ENCODE assay signal across 18 cellular contexts in the genomic region with DNA sequence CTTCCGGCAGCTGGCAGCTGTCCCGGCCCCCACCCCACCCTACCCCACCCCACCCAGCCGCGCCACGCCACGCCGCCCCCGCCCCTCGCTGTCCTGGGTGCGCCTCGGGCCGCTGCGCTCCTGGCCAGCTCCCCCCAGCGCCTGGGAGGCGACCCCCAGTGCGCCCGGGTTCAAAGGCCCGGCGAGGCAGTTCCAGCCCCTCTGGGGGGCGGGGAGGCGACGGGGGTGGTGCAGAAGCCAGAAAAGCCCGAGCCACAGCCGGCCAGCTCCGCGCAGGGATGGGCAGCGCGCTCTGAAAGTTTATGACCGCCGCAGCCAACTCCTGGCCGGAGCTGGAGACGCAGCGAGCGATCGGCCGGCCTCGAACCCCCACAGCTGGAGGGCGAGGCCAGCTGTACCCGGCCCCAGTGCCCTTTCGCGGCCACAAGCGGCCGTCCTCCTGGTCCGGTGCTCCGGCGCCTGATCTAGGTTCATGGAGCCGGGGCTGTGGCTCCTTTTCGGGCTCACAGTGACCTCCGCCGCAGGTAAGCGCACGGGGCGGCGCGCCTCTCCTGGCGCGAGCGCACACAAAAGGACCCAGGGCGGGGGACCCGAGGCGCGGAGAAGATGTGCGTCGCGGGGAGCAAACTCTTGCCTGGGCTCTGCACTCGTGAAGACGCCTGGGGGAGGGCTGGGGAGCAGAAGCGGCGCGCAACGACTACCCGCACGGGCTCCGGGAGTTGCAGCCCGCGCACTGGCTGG. TPM values are rescaled to one million over a fixed set of nuclear protein-coding genes. Genes with fewer than 3 reads are reported as not detected.
DNase-seq lines count a peak whose midpoint lies in the region; ATAC-seq and TF ChIP-seq lines count a peak whose summit lies in the region.
"Had no signal": no experiment of that assay in that cellular context is flagged by ENCODE, and none has a peak within 500 bp of the region (broad histone marks: within the 10 kb centered on the region; RNA-seq: fewer than 3 reads in every experiment).

A gene with protein sequence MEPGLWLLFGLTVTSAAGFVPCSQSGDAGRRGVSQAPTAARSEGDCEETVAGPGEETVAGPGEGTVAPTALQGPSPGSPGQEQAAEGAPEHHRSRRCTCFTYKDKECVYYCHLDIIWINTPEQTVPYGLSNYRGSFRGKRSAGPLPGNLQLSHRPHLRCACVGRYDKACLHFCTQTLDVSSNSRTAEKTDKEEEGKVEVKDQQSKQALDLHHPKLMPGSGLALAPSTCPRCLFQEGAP (plus strand): TSS at position 271 of the 741 bp plus-strand sequence. CDS start 202 bp downstream, at position 473.

- TF ChIP-seq CTCF in Peyer's patch (IDR thresholded peaks at IDR 0.05) (peak in 1 of 6 experiments; percentile 2), endothelial cell (IDR thresholded peaks at IDR 0.05; ENCODE audit: unreplicated experiment) (no peak), mucosa of descending colon (IDR thresholded peaks at IDR 0.05) (no peak), type B pancreatic cell (conservative IDR thresholded peaks at IDR 0.05) (no peak)

- no peaks in the 10 kb centered on the region for H3K27me3 ChIP-seq in Peyer's patch

- TF ChIP-seq POLR2A in Peyer's patch (IDR thresholded peaks at IDR 0.05): peak in 1 of 2 donors; percentile 22

- H3K9me3 ChIP-seq in Peyer's patch (no peaks in the 10 kb centered on the region), mucosa of descending colon (no peaks in the 10 kb centered on the region)
- H3K9me3 ChIP-seq: adrenal gland had no signal

- peaks cover 10% of the 10 kb centered on the region for H3K27me3 Mint-ChIP-seq in endothelial cell (ENCODE audit: unreplicated experiment)
- peaks cover 80% of the 10 kb centered on the region for H3K27me3 Mint-ChIP-seq in type B pancreatic cell

- H3K9me3 Mint-ChIP-seq in endothelial cell (ENCODE audit: unreplicated experiment) (no peaks in the 10 kb centered on the region), type B pancreatic cell (no peaks in the 10 kb centered on the region)
- H3K9me3 Mint-ChIP-seq: activated T-cell treated with anti-CD3 and anti-CD28 coated beads, Interleukin-2, amount 50 U/mL, for 72 hours had no signal

- H3K4me1 ChIP-seq in Peyer's patch (no peaks in the 10 kb centered on the region), mucosa of descending colon (ENCODE audit: low read depth) (peaks cover 7% of the 10 kb centered on the region)
- H3K4me1 ChIP-seq: adrenal gland had no signal

- ATAC-seq in mucosa of descending colon (peak; percentile 78), GM21619 (IDR thresholded peaks at IDR 0.05; ENCODE audit: unreplicated experiment) (no peak), HG03460 (IDR thresholded peaks at IDR 0.05; ENCODE audit: unreplicated experiment) (no peak)
- ATAC-seq: activated T-cell treated with anti-CD3 and anti-CD28 coated beads, Interleukin-2, amount 50 U/mL, for 72 hours had no signal

- H3K4me3 Mint-ChIP-seq in endothelial cell (ENCODE audit: unreplicated experiment): no peak within 1 kb of the TSS
- peak within 1 kb of the TSS; percentile 85 for H3K4me3 Mint-ChIP-seq in type B pancreatic cell
- H3K4me3 Mint-ChIP-seq: activated T-cell treated with anti-CD3 and anti-CD28 coated beads, Interleukin-2, amount 50 U/mL, for 72 hours had no signal

- no peaks in the 10 kb centered on the region for H3K4me1 Mint-ChIP-seq in endothelial cell (ENCODE audit: unreplicated experiment)
- peaks cover 35% of the 10 kb centered on the region for H3K4me1 Mint-ChIP-seq in type B pancreatic cell (ENCODE audit: unreplicated experiment)

- intact Hi-C loops in mucosa of descending colon (cut with DNase I, micrococcal nuclease): no loop called here

- H3K36me3 ChIP-seq in Peyer's patch: no peaks in the 10 kb centered on the region
- H3K36me3 ChIP-seq in mucosa of descending colon (ENCODE audit: low read depth): no peaks in the 10 kb centered on the region
- H3K36me3 ChIP-seq: adrenal gland had no signal

- H3K27ac Mint-ChIP-seq in endothelial cell (ENCODE audit: unreplicated experiment) (no peak within 1 kb of the TSS), type B pancreatic cell (no peak within 1 kb of the TSS)
- H3K27ac Mint-ChIP-seq: activated T-cell treated with anti-CD3 and anti-CD28 coated beads, Interleukin-2, amount 50 U/mL, for 72 hours; CD4-positive, CD25-positive, alpha-beta regulatory T cell had no signal

- H3K4me3 ChIP-seq in Peyer's patch (peak within 1 kb of the TSS in 3 of 4 donors; percentile 28 to 71 (median 70)), mucosa of descending colon (peak within 1 kb of the TSS; percentile 29)
- H3K4me3 ChIP-seq: adrenal gland had no signal

- H3K36me3 Mint-ChIP-seq in endothelial cell (ENCODE audit: low read depth, unreplicated experiment) (no peaks in the 10 kb centered on the region), type B pancreatic cell (peaks cover 19% of the 10 kb centered on the region)
- H3K36me3 Mint-ChIP-seq: CD4-positive, CD25-positive, alpha-beta regulatory T cell had no signal

- H3K27ac ChIP-seq in Peyer's patch: peak within 1 kb of the TSS in 3 of 4 donors; percentile 79 to 98 (median 94)
- H3K27ac ChIP-seq: adrenal gland had no signal

- peak in 2 of 3 donors; percentile 58 to 77 for DNase-seq in Peyer's patch
- DNase-seq in endothelial cell (ENCODE audit: low spot score): peak; percentile 12
- peak; percentile 64 to 75 (median 71) for DNase-seq in mucosa of descending colon
- DNase-seq in type B pancreatic cell (ENCODE audit: extremely low spot score, unreplicated experiment): no peak
- DNase-seq in occipital lobe (lab: John Stamatoyannopoulos, UW): no peak
- DNase-seq: activated T-cell treated with anti-CD3 and anti-CD28 coated beads, Interleukin-2, amount 50 U/mL, for 72 hours; adrenal gland; CD4-positive, CD25-positive, alpha-beta regulatory T cell; midbrain; NCI-H2171; posterior cingulate gyrus; SHP77; stimulated activated CD4-positive, alpha-beta T cell treated with anti-CD3 and anti-CD28 coated beads, Interleukin-15, amount 100 ng/mL, for 24 hours; T-helper 9 cell had no signal

RNA-seq across cellular contexts. Expression of the gene that starts here (rescaled TPM):
- 100 to 1,000 TPM in 1 of 4 donors, 10 to 100 TPM in 2, 1 to 10 TPM in 1; 6.6 to 112 (median 63.9) TPM for total RNA-seq in Peyer's patch
- not detected for total RNA-seq in endothelial cell (ENCODE audit: unreplicated experiment)
- 10 to 100 TPM; 34.3 to 80.4 (median 51.1) TPM for total RNA-seq in mucosa of descending colon
- 2.3 and 30.4 TPM in 2 replicates for total RNA-seq in type B pancreatic cell (ENCODE audit: low replicate concordance)
- total RNA-seq in occipital lobe: 1.7 TPM
- total RNA-seq: activated T-cell treated with anti-CD3 and anti-CD28 coated beads, Interleukin-2, amount 50 U/mL, for 72 hours; G401; subcutaneous adipose tissue had no signal

Comparison
In these comparisons a context has a peak if more than half of its experiments do, and no peak if none do; other contexts are left out.
1. Peak in DNase-seq in endothelial cell; RNA of the gene not detected or under 1 TPM.
2. DNase-seq: peak in Peyer's patch (2 of 3) and mucosa of descending colon (3 of 3); none in type B pancreatic cell (single experiment) and occipital lobe (single experiment).